Comparison of ENCODE assay signal across 1 cellular context in genomic region chr13:51785592-51786424, GRCh38.
TF ChIP-seq lines count a peak whose summit lies in the region.

No MANE protein-coding gene starts in this region.

TF ChIP-seq in H1, 55 proteins besides CTCF, POLR2A, EP300 and RAD21 (continued from another document):
- no peak for TF ChIP-seq CEBPB (IDR thresholded peaks at IDR 0.05; ENCODE audit: low read depth, low read length)
- TF ChIP-seq CREB1 (IDR thresholded peaks at IDR 0.05): no peak
